ENCODE assay signal across 1 cellular context in genomic region chr11:35337136-35337918, GRCh38.
TF ChIP-seq lines count a peak whose summit lies in the region.

No MANE protein-coding gene starts in this region.

TF ChIP-seq in HepG2, 621 proteins besides CTCF, POLR2A, EP300 and RAD21 (continued from another document and continues in another):
- TF ChIP-seq FOXA1 (IDR thresholded peaks at IDR 0.05) (no peak), FOXA1 (CRISPR knock-in tag; IDR thresholded peaks at IDR 0.05) (0 out of 2 replicates have a peak, but pooled peaks have one; percentile 14), NR2F1 (CRISPR knock-in tag; IDR thresholded peaks at IDR 0.05) (no peak), THAP7 (CRISPR knock-in tag; IDR thresholded peaks at IDR 0.05) (no peak), ZBTB7B (CRISPR knock-in tag; IDR thresholded peaks at IDR 0.05) (no peak), ERF (CRISPR knock-in tag; IDR thresholded peaks at IDR 0.05) (no peak), DNMT1 (CRISPR knock-in tag; IDR thresholded peaks at IDR 0.05) (no peak), ZNF761 (CRISPR knock-in tag; conservative IDR thresholded peaks at IDR 0.05) (no peak), ZNF33A (CRISPR knock-in tag; IDR thresholded peaks at IDR 0.05; ENCODE audit: borderline replicate concordance) (no peak), SKIL (CRISPR knock-in tag; IDR thresholded peaks at IDR 0.05; ENCODE audit: borderline replicate concordance) (no peak), ZNF350 (CRISPR knock-in tag; IDR thresholded peaks at IDR 0.05; ENCODE audit: borderline replicate concordance, low read depth) (no peak), ZSCAN9 (CRISPR knock-in tag; IDR thresholded peaks at IDR 0.05; ENCODE audit: borderline replicate concordance) (0 out of 2 replicates have a peak, but pooled peaks have one; percentile 35), GABPB1 (CRISPR knock-in tag; IDR thresholded peaks at IDR 0.05) (no peak), TARDBP (CRISPR knock-in tag; IDR thresholded peaks at IDR 0.05) (no peak), PRPF4 (IDR thresholded peaks at IDR 0.05; ENCODE audit: low read depth, low read length, poor library complexity, severe bottlenecking) (no peak), UBTF (CRISPR knock-in tag; IDR thresholded peaks at IDR 0.05) (no peak), PPARG (CRISPR knock-in tag; conservative IDR thresholded peaks at IDR 0.05) (no peak), NFE2 (CRISPR knock-in tag; IDR thresholded peaks at IDR 0.05) (no peak), MED8 (CRISPR knock-in tag; IDR thresholded peaks at IDR 0.05; ENCODE audit: insufficient replicate concordance) (no peak), MED1 (CRISPR knock-in tag; IDR thresholded peaks at IDR 0.05) (0 out of 2 replicates have a peak, but pooled peaks have one; percentile 25), SRY (CRISPR knock-in tag; IDR thresholded peaks at IDR 0.05) (no peak), KDM4B (CRISPR knock-in tag; IDR thresholded peaks at IDR 0.05) (no peak), E2F2 (CRISPR knock-in tag; IDR thresholded peaks at IDR 0.05; ENCODE audit: borderline replicate concordance) (no peak), MAZ (IDR thresholded peaks at IDR 0.05; ENCODE audit: borderline replicate concordance, low read depth, low read length) (no peak), MAZ (CRISPR knock-in tag; IDR thresholded peaks at IDR 0.05; ENCODE audit: low read depth) (no peak), THAP8 (CRISPR knock-in tag; IDR thresholded peaks at IDR 0.05; ENCODE audit: borderline replicate concordance) (no peak), IRX3 (CRISPR knock-in tag; IDR thresholded peaks at IDR 0.05; ENCODE audit: borderline replicate concordance, low read depth) (no peak), MIER2 (CRISPR knock-in tag; IDR thresholded peaks at IDR 0.05) (no peak), GTF2F1 (IDR thresholded peaks at IDR 0.05; ENCODE audit: low read length) (no peak), ZNF260 (CRISPR knock-in tag; IDR thresholded peaks at IDR 0.05; ENCODE audit: borderline replicate concordance, low read depth) (no peak), ZNF552 (CRISPR knock-in tag; IDR thresholded peaks at IDR 0.05; ENCODE audit: borderline replicate concordance) (no peak), ZNF335 (CRISPR knock-in tag; IDR thresholded peaks at IDR 0.05) (no peak), ZC3H4 (CRISPR knock-in tag; IDR thresholded peaks at IDR 0.05; ENCODE audit: borderline replicate concordance) (no peak), CERS6 (CRISPR knock-in tag; IDR thresholded peaks at IDR 0.05) (no peak), SNRNP70 (IDR thresholded peaks at IDR 0.05; ENCODE audit: low read depth, low read length) (no peak), JUND (CRISPR knock-in tag; IDR thresholded peaks at IDR 0.05) (peak; percentile 53; the same call in 1 of the 2 replicates), PLRG1 (conservative IDR thresholded peaks at IDR 0.05) (no peak), RBAK (CRISPR knock-in tag; IDR thresholded peaks at IDR 0.05) (no peak), ZNF660 (CRISPR knock-in tag; IDR thresholded peaks at IDR 0.05; ENCODE audit: borderline replicate concordance, low read depth) (no peak), RFX3 (CRISPR knock-in tag; IDR thresholded peaks at IDR 0.05) (no peak), KDM5A (IDR thresholded peaks at IDR 0.05; ENCODE audit: borderline replicate concordance, low read length) (no peak), MAFF (IDR thresholded peaks at IDR 0.05; ENCODE audit: low read depth, low read length) (peak; percentile 58), MAFK (conservative IDR thresholded peaks at IDR 0.05 in 1 of 2, IDR thresholded peaks at IDR 0.05 in 1 of 2; ENCODE audit: low read length in 2 of 2) (peak; percentile 37 to 44; a peak in 3 of 4 replicates), HNRNPK (IDR thresholded peaks at IDR 0.05; ENCODE audit: low read depth, low read length, poor library complexity, severe bottlenecking) (no peak), ZBED4 (CRISPR knock-in tag; IDR thresholded peaks at IDR 0.05; ENCODE audit: borderline replicate concordance) (no peak), CC2D1A (CRISPR knock-in tag; IDR thresholded peaks at IDR 0.05) (no peak), ZNF44 (CRISPR knock-in tag; IDR thresholded peaks at IDR 0.05) (no peak), ZNF556 (CRISPR knock-in tag; IDR thresholded peaks at IDR 0.05; ENCODE audit: borderline replicate concordance) (no peak), PAXIP1 (CRISPR knock-in tag; conservative IDR thresholded peaks at IDR 0.05) (peak; percentile 28; the same call in 1 of the 2 replicates), ZNF709 (CRISPR knock-in tag; IDR thresholded peaks at IDR 0.05) (no peak), ZNF562 (CRISPR knock-in tag; IDR thresholded peaks at IDR 0.05; ENCODE audit: borderline replicate concordance) (no peak), TAF15 (IDR thresholded peaks at IDR 0.05; ENCODE audit: low read depth, low read length, poor library complexity, severe bottlenecking) (no peak), MTA1 (CRISPR knock-in tag; IDR thresholded peaks at IDR 0.05; ENCODE audit: borderline replicate concordance) (no peak), BRF2 (CRISPR knock-in tag; IDR thresholded peaks at IDR 0.05) (no peak), NKX3-1 (CRISPR knock-in tag; IDR thresholded peaks at IDR 0.05) (no peak), KLF11 (CRISPR knock-in tag; IDR thresholded peaks at IDR 0.05) (no peak), ZNF720 (CRISPR knock-in tag; IDR thresholded peaks at IDR 0.05) (no peak), MXI1 (IDR thresholded peaks at IDR 0.05; ENCODE audit: borderline replicate concordance, low read depth, low read length) (no peak; the same call in 2 of the 3 replicates), SNAI1 (CRISPR knock-in tag; IDR thresholded peaks at IDR 0.05; ENCODE audit: borderline replicate concordance) (no peak)
